ENCODE assay signal across 1 cellular context in genomic region chr6:94163877-94164276, GRCh38.
A peak's percentile ranks its signal among the peaks of the same experiment; 100 is the strongest.
TF ChIP-seq lines count a peak whose summit lies in the region.

No MANE protein-coding gene starts in this region.

TF ChIP-seq in HepG2, 621 proteins besides CTCF, POLR2A, EP300 and RAD21 (continued from another document):
- TF ChIP-seq BCL3 (CRISPR knock-in tag; IDR thresholded peaks at IDR 0.05) = no peak
- TF ChIP-seq ATF7 (IDR thresholded peaks at IDR 0.05) = peak; percentile 52; the same call in 1 of the 2 replicates
- no peak for TF ChIP-seq ATF7 (CRISPR knock-in tag; IDR thresholded peaks at IDR 0.05)
- TF ChIP-seq RERE (CRISPR knock-in tag; IDR thresholded peaks at IDR 0.05; ENCODE audit: low read depth) = no peak
